14 cellular contexts compared by ENCODE assay signal in genomic region chr11:116601734-116602636, GRCh38.
DNase-seq lines count a peak whose midpoint lies in the region; FAIRE-seq and TF ChIP-seq lines count a peak whose summit lies in the region.
"Had no signal": no experiment of that assay in that cellular context is flagged by ENCODE, and none has a peak within 500 bp of the region (broad histone marks: within the 10 kb centered on the region; RNA-seq: fewer than 3 reads in every experiment).

No MANE protein-coding gene starts in this region.

- no peaks in the 10 kb centered on the region for H3K23me2 ChIP-seq in H1 (ENCODE audit: low read depth, low read length)

- H3K4me1 ChIP-seq in H1 (replicated peaks in 1 of 4; ENCODE audit: control insufficient read depth in 3 of 4, insufficient read depth in 4 of 4, low read length in 3 of 4), result no peaks in the 10 kb centered on the region
- H3K4me1 ChIP-seq in sigmoid colon, result peaks cover 0 to 9% (median 0%) of the 10 kb centered on the region in 4 donors
- no peaks in the 10 kb centered on the region for H3K4me1 ChIP-seq in osteoblast (ENCODE audit: insufficient read depth, low read length)

- no peak for TF ChIP-seq CTCF in H1 (IDR thresholded peaks at IDR 0.05; ENCODE audit: control extremely low read depth in 1 of 3, insufficient read depth in 1 of 3, low read depth in 1 of 3, low read length in 3 of 3)
- no peak for TF ChIP-seq CTCF in sigmoid colon (IDR thresholded peaks at IDR 0.05)
- no peak for TF ChIP-seq CTCF in osteoblast (IDR thresholded peaks at IDR 0.05; ENCODE audit: extremely low read depth, low read depth, low read length)

- H3K23ac ChIP-seq in H1 (ENCODE audit: insufficient read length), result no peak overlapping the region

- H3K36me3 ChIP-seq in H1 (ENCODE audit: control insufficient read depth in 2 of 4, insufficient read depth in 4 of 4, low read length in 3 of 4) (no peaks in the 10 kb centered on the region), sigmoid colon (no peaks in the 10 kb centered on the region), osteoblast (ENCODE audit: insufficient read depth, low read length) (no peaks in the 10 kb centered on the region)

- H3K27me3 ChIP-seq in H1 (replicated peaks in 1 of 4; ENCODE audit: control insufficient read depth in 3 of 4, extremely low read depth in 1 of 4, insufficient read depth in 3 of 4, low read length in 3 of 4) (no peaks in the 10 kb centered on the region), sigmoid colon (no peaks in the 10 kb centered on the region), osteoblast (ENCODE audit: insufficient read depth, low read length) (no peaks in the 10 kb centered on the region)

- no peaks in the 10 kb centered on the region for H3K79me2 ChIP-seq in H1 (ENCODE audit: control insufficient read depth in 1 of 2, insufficient read depth in 2 of 2, low read length in 2 of 2)
- no peaks in the 10 kb centered on the region for H3K79me2 ChIP-seq in osteoblast (ENCODE audit: insufficient read depth, low read length)

- no peak overlapping the region for H3K18ac ChIP-seq in H1 (ENCODE audit: extremely low read depth, low read length)

- H4K8ac ChIP-seq in H1 (ENCODE audit: extremely low read depth, insufficient read depth, low read length), result no peak overlapping the region

- no peak for TF ChIP-seq RAD21 in H1 (IDR thresholded peaks at IDR 0.05 in 1 of 2, conservative IDR thresholded peaks at IDR 0.05 in 1 of 2; ENCODE audit: low read depth in 2 of 2, low read length in 2 of 2)

- H2AK5ac ChIP-seq in H1 (ENCODE audit: low read depth, low read length), result no peak overlapping the region

- no peak overlapping the region; a peak in 1 of 7 replicates for H3K9ac ChIP-seq in H1 (replicated peaks in 1 of 4; ENCODE audit: extremely low read depth in 1 of 4, low read depth in 3 of 4, low read length in 3 of 4)

- TF ChIP-seq EP300 in H1 (IDR thresholded peaks at IDR 0.05; ENCODE audit: borderline replicate concordance in 1 of 2, low read depth in 2 of 2, low read length in 2 of 2) (no peak), sigmoid colon (IDR thresholded peaks at IDR 0.05) (no peak)

- CTCF ChIA-PET in H1 (lab: Charles Lee; ENCODE audit: partially characterized antibody), result interaction anchor here (0.7 to 1.4 kb wide), 3 partner anchors 36 to 103 kb away, joined by 3 to 4 read pairs (median 4); no protein-coding TSS in a partner anchor

- 86% methylated on average over 12 of the region's 12 CpGs; no CpG with 5 or more reads in 1 of the 2 experiments for WGBS in H1 (ENCODE audit: extremely low coverage in 1 of 2, insufficient coverage in 1 of 2, insufficient read length in 1 of 2, insufficient replicate concordance in 2 of 2, low coverage in 1 of 2, low lambda C conversion rate in 2 of 2, missing lambda C conversion rate in 1 of 2), 2 experiments
- WGBS in sigmoid colon, 2 donors, result 68 to 75% methylated on average over 12 of the region's 12 CpGs

- no peak overlapping the region; the same call in 1 of the 2 replicates for H2BK15ac ChIP-seq in H1 (ENCODE audit: low read length)

- FAIRE-seq in H1 (lab: Jason Lieb, UNC), result no peak
- FAIRE-seq: colon had no signal

- H3K56ac ChIP-seq in H1 (replicated peaks; ENCODE audit: insufficient read length, low read depth, low read length), result no peak overlapping the region

- peak; percentile 48 for DNase-seq in NCI-H1436 (lab: John Stamatoyannopoulos, UW)
- DNase-seq in NCI-H1436 treated with DMSO at 0.1 percent for 48 hours (lab: John Stamatoyannopoulos, UW), result no peak
- peak; percentile 80 for DNase-seq in NCI-H69 (lab: John Stamatoyannopoulos, UW)
- DNase-seq in H1 (ENCODE audit: low read depth in 1 of 2, low spot score in 2 of 2), result no peak
- DNase-seq in sigmoid colon, result peak; percentile 45
- no peak for DNase-seq in GOT3 (lab: John Stamatoyannopoulos, UW)
- no peak for DNase-seq in retina
- no peak for DNase-seq in osteoblast (ENCODE audit: insufficient read length, low spot score, missing footprints)
- DNase-seq: activated gamma-delta T cell, EL, foreskin melanocyte, NCI-H1092 treated with DMSO at 0.1 percent for 48 hours, SW 1271 had no signal

- H3K9me3 ChIP-seq in H1 (ENCODE audit: insufficient read depth in 2 of 2, low read depth in 1 of 2, low read length in 1 of 2), result no peaks in the 10 kb centered on the region
- H3K9me3 ChIP-seq in sigmoid colon, result no peaks in the 10 kb centered on the region
- no peaks in the 10 kb centered on the region for H3K9me3 ChIP-seq in osteoblast (ENCODE audit: low read depth, low read length)

- H2AFZ ChIP-seq in H1 (ENCODE audit: low read length), result no peak overlapping the region
- no peak overlapping the region for H2AFZ ChIP-seq in osteoblast (ENCODE audit: low read length)

- H2BK12ac ChIP-seq in H1 (ENCODE audit: low read depth, low read length), result peak overlapping the region; percentile 18; the same call in 1 of the 2 replicates

- H3K14ac ChIP-seq in H1 (ENCODE audit: insufficient read length), result no peak overlapping the region

- H3K27ac ChIP-seq in H1 (ENCODE audit: low read depth, low read length) (no peak overlapping the region), sigmoid colon (no peak overlapping the region), osteoblast (ENCODE audit: low read depth, low read length) (no peak overlapping the region)

- no peak overlapping the region for H4K91ac ChIP-seq in H1 (replicated peaks; ENCODE audit: insufficient read length, low read length)

- H3K4ac ChIP-seq in H1 (replicated peaks; ENCODE audit: insufficient read length, low read depth, low read length), result no peak overlapping the region

- no peaks in the 10 kb centered on the region for H3K79me1 ChIP-seq in H1 (ENCODE audit: low read depth, low read length)

- peaks cover 0 to 5% of the 10 kb centered on the region in 2 experiments for H4K20me1 ChIP-seq in H1 (replicated peaks in 1 of 2; ENCODE audit: control insufficient read depth in 1 of 2, insufficient read depth in 2 of 2, low read length in 2 of 2)
- H4K20me1 ChIP-seq in osteoblast (ENCODE audit: insufficient read depth, low read length), result no peaks in the 10 kb centered on the region

- no peak for TF ChIP-seq POLR2A in H1 (IDR thresholded peaks at IDR 0.05; ENCODE audit: control extremely low read depth in 1 of 2, low read depth in 2 of 2, low read length in 2 of 2)
- no peak for TF ChIP-seq POLR2A in sigmoid colon (IDR thresholded peaks at IDR 0.05)

- no peak overlapping the region for H3K4me3 ChIP-seq in H1 (ENCODE audit: extremely low read depth in 1 of 4, insufficient read depth in 2 of 4, low read depth in 3 of 4, low read length in 4 of 4)
- no peak overlapping the region for H3K4me3 ChIP-seq in sigmoid colon
- H3K4me3 ChIP-seq in osteoblast (ENCODE audit: insufficient read depth, low read length), result no peak overlapping the region

- H2BK20ac ChIP-seq in H1 (ENCODE audit: low read length), result no peak overlapping the region

- POLR2A ChIA-PET in H1 (lab: Charles Lee; ENCODE audit: partially characterized antibody), result no interaction called here

- intact Hi-C loops in sigmoid colon (cut with DNase I), result no loop called here

- no peak overlapping the region for H2BK5ac ChIP-seq in H1 (ENCODE audit: low read depth, low read length)

- no peak overlapping the region for H2BK120ac ChIP-seq in H1 (replicated peaks; ENCODE audit: low read depth, low read length)

- no peak overlapping the region for H4K5ac ChIP-seq in H1 (ENCODE audit: insufficient read length, low read depth, low read length)

- no peak overlapping the region for H3K4me2 ChIP-seq in H1 (ENCODE audit: insufficient read depth in 1 of 2, low read depth in 2 of 2, low read length in 2 of 2)
- H3K4me2 ChIP-seq in osteoblast (ENCODE audit: insufficient read depth, low read length), result no peak overlapping the region

TF ChIP-seq in H1, 55 proteins besides CTCF, POLR2A, EP300 and RAD21:
- TF ChIP-seq MAFK (IDR thresholded peaks at IDR 0.05; ENCODE audit: low read depth, low read length) (peak; percentile 60), NRF1 (IDR thresholded peaks at IDR 0.05; ENCODE audit: low read depth, low read length) (no peak), BACH1 (IDR thresholded peaks at IDR 0.05; ENCODE audit: low read length) (peak; percentile 80)

Comparison
In these comparisons a context has a peak if more than half of its experiments do, and no peak if none do; other contexts are left out.
1. DNase-seq: peak in NCI-H1436 (single experiment), NCI-H69 (single experiment) and sigmoid colon (single experiment); none in NCI-H1436 treated with DMSO at 0.1 percent for 48 hours (single experiment), H1 (0 of 2), GOT3 (single experiment), retina (single experiment) and osteoblast (single experiment).